In genomic region chr4:30770049-30770549, GRCh38 we compare ENCODE assay signal across 2 cellular contexts.
TF ChIP-seq lines count a peak whose summit lies in the region.

No MANE protein-coding gene starts in this region.

TF ChIP-seq in SK-N-SH treated with all-trans-retinoic acid at 6 μM for 48 hours, 23 proteins besides CTCF, POLR2A, EP300 and RAD21 (continued from another document):
- TF ChIP-seq CREB5 (CRISPR knock-in tag; IDR thresholded peaks at IDR 0.05; ENCODE audit: low read depth), result no peak
- TF ChIP-seq, protein P1, sequence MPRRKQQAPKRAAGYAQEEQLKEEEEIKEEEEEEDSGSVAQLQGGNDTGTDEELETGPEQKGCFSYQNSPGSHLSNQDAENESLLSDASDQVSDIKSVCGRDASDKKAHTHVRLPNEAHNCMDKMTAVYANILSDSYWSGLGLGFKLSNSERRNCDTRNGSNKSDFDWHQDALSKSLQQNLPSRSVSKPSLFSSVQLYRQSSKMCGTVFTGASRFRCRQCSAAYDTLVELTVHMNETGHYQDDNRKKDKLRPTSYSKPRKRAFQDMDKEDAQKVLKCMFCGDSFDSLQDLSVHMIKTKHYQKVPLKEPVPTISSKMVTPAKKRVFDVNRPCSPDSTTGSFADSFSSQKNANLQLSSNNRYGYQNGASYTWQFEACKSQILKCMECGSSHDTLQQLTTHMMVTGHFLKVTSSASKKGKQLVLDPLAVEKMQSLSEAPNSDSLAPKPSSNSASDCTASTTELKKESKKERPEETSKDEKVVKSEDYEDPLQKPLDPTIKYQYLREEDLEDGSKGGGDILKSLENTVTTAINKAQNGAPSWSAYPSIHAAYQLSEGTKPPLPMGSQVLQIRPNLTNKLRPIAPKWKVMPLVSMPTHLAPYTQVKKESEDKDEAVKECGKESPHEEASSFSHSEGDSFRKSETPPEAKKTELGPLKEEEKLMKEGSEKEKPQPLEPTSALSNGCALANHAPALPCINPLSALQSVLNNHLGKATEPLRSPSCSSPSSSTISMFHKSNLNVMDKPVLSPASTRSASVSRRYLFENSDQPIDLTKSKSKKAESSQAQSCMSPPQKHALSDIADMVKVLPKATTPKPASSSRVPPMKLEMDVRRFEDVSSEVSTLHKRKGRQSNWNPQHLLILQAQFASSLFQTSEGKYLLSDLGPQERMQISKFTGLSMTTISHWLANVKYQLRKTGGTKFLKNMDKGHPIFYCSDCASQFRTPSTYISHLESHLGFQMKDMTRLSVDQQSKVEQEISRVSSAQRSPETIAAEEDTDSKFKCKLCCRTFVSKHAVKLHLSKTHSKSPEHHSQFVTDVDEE (CRISPR knock-in tag; IDR thresholded peaks at IDR 0.05), result no peak
- TF ChIP-seq CSDC2 (CRISPR knock-in tag; IDR thresholded peaks at IDR 0.05), result no peak
- TF ChIP-seq TCF4 (CRISPR knock-in tag; IDR thresholded peaks at IDR 0.05; ENCODE audit: borderline replicate concordance), result no peak
- peak; percentile 83 for TF ChIP-seq TOX (CRISPR knock-in tag; IDR thresholded peaks at IDR 0.05; ENCODE audit: borderline replicate concordance)
- no peak for TF ChIP-seq ZNF8 (CRISPR knock-in tag; IDR thresholded peaks at IDR 0.05)
- TF ChIP-seq OSR1 (CRISPR knock-in tag; IDR thresholded peaks at IDR 0.05), result no peak
- no peak for TF ChIP-seq ARNTL (CRISPR knock-in tag; IDR thresholded peaks at IDR 0.05; ENCODE audit: borderline replicate concordance, low read depth)
- TF ChIP-seq ZC3H10 (CRISPR knock-in tag; IDR thresholded peaks at IDR 0.05), result peak; percentile 60
- TF ChIP-seq ZFP3 (CRISPR knock-in tag; IDR thresholded peaks at IDR 0.05), result no peak
- no peak for TF ChIP-seq RARB (CRISPR knock-in tag; IDR thresholded peaks at IDR 0.05)
- TF ChIP-seq GLIS3 (CRISPR knock-in tag; IDR thresholded peaks at IDR 0.05), result no peak
TF ChIP-seq in SK-N-SH treated with all-trans-retinoic acid at 6 μM for 48 hours: peak in this region for 3.

TF ChIP-seq in SK-N-SH, 30 proteins besides CTCF, POLR2A, EP300 and RAD21 (continued from another document):
- TF ChIP-seq, protein P2, sequence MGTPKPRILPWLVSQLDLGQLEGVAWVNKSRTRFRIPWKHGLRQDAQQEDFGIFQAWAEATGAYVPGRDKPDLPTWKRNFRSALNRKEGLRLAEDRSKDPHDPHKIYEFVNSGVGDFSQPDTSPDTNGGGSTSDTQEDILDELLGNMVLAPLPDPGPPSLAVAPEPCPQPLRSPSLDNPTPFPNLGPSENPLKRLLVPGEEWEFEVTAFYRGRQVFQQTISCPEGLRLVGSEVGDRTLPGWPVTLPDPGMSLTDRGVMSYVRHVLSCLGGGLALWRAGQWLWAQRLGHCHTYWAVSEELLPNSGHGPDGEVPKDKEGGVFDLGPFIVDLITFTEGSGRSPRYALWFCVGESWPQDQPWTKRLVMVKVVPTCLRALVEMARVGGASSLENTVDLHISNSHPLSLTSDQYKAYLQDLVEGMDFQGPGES (IDR thresholded peaks at IDR 0.05; ENCODE audit: low read depth, low read length), result no peak
- TF ChIP-seq TCF12 (IDR thresholded peaks at IDR 0.05), result no peak
- no peak for TF ChIP-seq FOXJ3 (CRISPR knock-in tag; IDR thresholded peaks at IDR 0.05)
- TF ChIP-seq RFX5 (IDR thresholded peaks at IDR 0.05; ENCODE audit: low read length), result no peak
- no peak for TF ChIP-seq FOSL2 (IDR thresholded peaks at IDR 0.05; ENCODE audit: borderline replicate concordance, low read depth)
- no peak for TF ChIP-seq SMC3 (IDR thresholded peaks at IDR 0.05; ENCODE audit: low read depth, low read length)
- no peak for TF ChIP-seq MXI1 (IDR thresholded peaks at IDR 0.05; ENCODE audit: low read depth, low read length)
